In the genomic region with DNA sequence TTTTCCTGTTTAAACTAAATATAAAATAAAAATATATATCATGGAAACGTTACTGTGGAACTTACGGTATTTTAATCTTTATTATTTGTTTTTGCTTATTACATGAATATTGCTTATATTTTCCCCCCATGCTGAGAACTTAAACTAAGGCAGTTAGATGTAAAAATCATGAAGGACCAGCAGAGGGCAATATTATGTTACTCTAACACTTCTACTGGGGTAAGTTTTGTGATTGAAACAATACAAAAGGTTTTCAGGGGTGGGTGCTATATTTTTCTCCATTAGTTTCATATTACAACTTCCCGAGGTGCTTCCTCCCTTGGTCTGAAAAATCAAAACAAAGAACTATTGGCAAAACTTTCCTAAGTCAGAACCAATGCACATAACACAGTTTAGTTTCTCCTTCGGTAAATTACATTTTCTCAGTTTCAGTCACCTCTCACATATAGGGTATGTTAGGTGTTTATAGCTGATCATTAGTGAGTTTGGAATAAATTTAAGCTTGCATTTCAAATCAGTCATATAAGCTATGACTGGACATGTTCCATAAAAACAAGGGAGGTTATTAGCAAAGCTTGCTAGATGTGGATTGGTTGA, we compare ENCODE assay signal across 7 cellular contexts. TPM values are rescaled to one million over a fixed set of nuclear protein-coding genes. Genes with fewer than 3 reads are reported as not detected.
DNase-seq lines count a peak whose midpoint lies in the region; ATAC-seq and TF ChIP-seq lines count a peak whose summit lies in the region.

No MANE protein-coding gene starts in this region.

- H3K36me3 Mint-ChIP-seq in brain, result peaks cover 5% of the 10 kb centered on the region

- WGBS in liver, result 37% methylated on average over 4 of the region's 4 CpGs

- H3K9ac ChIP-seq in liver (ENCODE audit: low read depth in 1 of 2, low read length in 2 of 2), result no peak overlapping the region

- H3K27ac ChIP-seq in liver (ENCODE audit: low read depth in 1 of 2, low read length in 2 of 2), result no peak overlapping the region

- H3K4me3 ChIP-seq in liver (ENCODE audit: low read depth in 1 of 3, low read length in 3 of 3), result no peak overlapping the region

- H3K27ac Mint-ChIP-seq in brain, result peak overlapping the region in 1 of 5 experiments; percentile 29

- no peaks in the 10 kb centered on the region for H3K9me3 ChIP-seq in liver (ENCODE audit: control insufficient read depth in 4 of 4, low read length in 3 of 4)

- peak overlapping the region in 1 of 5 experiments; percentile 4 for H3K4me3 Mint-ChIP-seq in brain

- peak; percentile 81 to 85 for TF ChIP-seq RAD21 in liver (IDR thresholded peaks at IDR 0.05)

- H3K9me3 Mint-ChIP-seq in brain, result no peaks in the 10 kb centered on the region

- H3K27me3 ChIP-seq in liver (ENCODE audit: control insufficient read depth in 4 of 4, insufficient read depth in 4 of 4, low read length in 3 of 4), result no peaks in the 10 kb centered on the region

- H3K36me3 ChIP-seq in liver (ENCODE audit: control insufficient read depth in 4 of 4, insufficient read depth in 3 of 4, low read depth in 1 of 4, low read length in 3 of 4), result peaks cover 0 to 2% (median 0%) of the 10 kb centered on the region in 4 donors

- TF ChIP-seq CTCF in brain (conservative IDR thresholded peaks at IDR 0.05) (peak; percentile 74 to 85), liver (IDR thresholded peaks at IDR 0.05; ENCODE audit: low read depth, low read length, missing input control) (peak; percentile 54)

- no peaks in the 10 kb centered on the region for H3K27me3 Mint-ChIP-seq in brain

- DNase-seq in GM03348 (ENCODE audit: low spot score), result peak; percentile 59
- DNase-seq in NCI-H2227 (lab: John Stamatoyannopoulos, UW; ENCODE audit: unreplicated experiment), result peak; percentile 58
- DNase-seq in 8988T, result no peak

- H3K4me1 Mint-ChIP-seq in brain, result peaks cover 44% of the 10 kb centered on the region

- no peaks in the 10 kb centered on the region for H3K4me1 ChIP-seq in liver (ENCODE audit: control insufficient read depth in 4 of 4, insufficient read depth in 4 of 4, low read length in 3 of 4)

- peak; percentile 68 for ATAC-seq in HG02678 (IDR thresholded peaks at IDR 0.05; ENCODE audit: unreplicated experiment)
- ATAC-seq in GM19035 (IDR thresholded peaks at IDR 0.05; ENCODE audit: unreplicated experiment), result no peak

TF ChIP-seq in liver, 16 proteins besides CTCF, POLR2A, EP300 and RAD21:
- TF ChIP-seq, protein P1, sequence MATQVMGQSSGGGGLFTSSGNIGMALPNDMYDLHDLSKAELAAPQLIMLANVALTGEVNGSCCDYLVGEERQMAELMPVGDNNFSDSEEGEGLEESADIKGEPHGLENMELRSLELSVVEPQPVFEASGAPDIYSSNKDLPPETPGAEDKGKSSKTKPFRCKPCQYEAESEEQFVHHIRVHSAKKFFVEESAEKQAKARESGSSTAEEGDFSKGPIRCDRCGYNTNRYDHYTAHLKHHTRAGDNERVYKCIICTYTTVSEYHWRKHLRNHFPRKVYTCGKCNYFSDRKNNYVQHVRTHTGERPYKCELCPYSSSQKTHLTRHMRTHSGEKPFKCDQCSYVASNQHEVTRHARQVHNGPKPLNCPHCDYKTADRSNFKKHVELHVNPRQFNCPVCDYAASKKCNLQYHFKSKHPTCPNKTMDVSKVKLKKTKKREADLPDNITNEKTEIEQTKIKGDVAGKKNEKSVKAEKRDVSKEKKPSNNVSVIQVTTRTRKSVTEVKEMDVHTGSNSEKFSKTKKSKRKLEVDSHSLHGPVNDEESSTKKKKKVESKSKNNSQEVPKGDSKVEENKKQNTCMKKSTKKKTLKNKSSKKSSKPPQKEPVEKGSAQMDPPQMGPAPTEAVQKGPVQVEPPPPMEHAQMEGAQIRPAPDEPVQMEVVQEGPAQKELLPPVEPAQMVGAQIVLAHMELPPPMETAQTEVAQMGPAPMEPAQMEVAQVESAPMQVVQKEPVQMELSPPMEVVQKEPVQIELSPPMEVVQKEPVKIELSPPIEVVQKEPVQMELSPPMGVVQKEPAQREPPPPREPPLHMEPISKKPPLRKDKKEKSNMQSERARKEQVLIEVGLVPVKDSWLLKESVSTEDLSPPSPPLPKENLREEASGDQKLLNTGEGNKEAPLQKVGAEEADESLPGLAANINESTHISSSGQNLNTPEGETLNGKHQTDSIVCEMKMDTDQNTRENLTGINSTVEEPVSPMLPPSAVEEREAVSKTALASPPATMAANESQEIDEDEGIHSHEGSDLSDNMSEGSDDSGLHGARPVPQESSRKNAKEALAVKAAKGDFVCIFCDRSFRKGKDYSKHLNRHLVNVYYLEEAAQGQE (IDR thresholded peaks at IDR 0.05), result no peak
- TF ChIP-seq GABPA (IDR thresholded peaks at IDR 0.05 in 1 of 2, conservative IDR thresholded peaks at IDR 0.05 in 1 of 2) (no peak), NR2F2 (IDR thresholded peaks at IDR 0.05) (no peak), YY1 (IDR thresholded peaks at IDR 0.05) (no peak)

RNA-seq across cellular contexts. Expression of a gene that starts 54.8 kb away (rescaled TPM):
- polyA plus RNA-seq in brain (ENCODE audit: insufficient read depth, low read depth, low replicate concordance) (10.2 TPM), liver (1 to 10 TPM; 1.9 to 2.8 TPM)
- total RNA-seq in liver, result 10 to 100 TPM; 10.3 to 16.5 TPM
